In genomic region chr5:173016069-173016455, GRCh38 we compare ENCODE assay signal across 9 cellular contexts. TPM values are rescaled to one million over a fixed set of nuclear protein-coding genes. Genes with fewer than 3 reads are reported as not detected.
DNase-seq lines count a peak whose midpoint lies in the region; ATAC-seq and TF ChIP-seq lines count a peak whose summit lies in the region.
"Had no signal": no experiment of that assay in that cellular context is flagged by ENCODE, and none has a peak within 500 bp of the region (broad histone marks: within the 10 kb centered on the region; RNA-seq: fewer than 3 reads in every experiment).

No MANE protein-coding gene starts in this region.

- no peaks in the 10 kb centered on the region for H3K27me3 Mint-ChIP-seq in dendritic cell treated with granulocyte-macrophage colony-stimulating factor and Interleukin-4, amounts not matched to agents 40 ng/mL and 50 ng/mL, for 4 days
- no peaks in the 10 kb centered on the region for H3K27me3 Mint-ChIP-seq in nephron progenitor cell (ENCODE audit: low read depth, poor library complexity)
- H3K27me3 Mint-ChIP-seq: activated CD4-positive, alpha-beta T cell treated with anti-CD3 and anti-CD28 coated beads, Interleukin-2, amount 10 ng/mL, durations not matched to agents 7 days and 5 days had no signal

- H3K36me3 Mint-ChIP-seq in dendritic cell treated with granulocyte-macrophage colony-stimulating factor and Interleukin-4, amounts not matched to agents 40 ng/mL and 50 ng/mL, for 4 days (ENCODE audit: low read depth) = peaks cover 37% of the 10 kb centered on the region
- peaks cover 41% of the 10 kb centered on the region for H3K36me3 Mint-ChIP-seq in nephron progenitor cell (ENCODE audit: low read depth)

- DNase-seq in right atrium auricular region (ENCODE audit: low spot score) = no peak
- DNase-seq in left ventricle myocardium superior = no peak
- DNase-seq in nephron progenitor cell = no peak
- DNase-seq in uterus = no peak
- DNase-seq in H7 = no peak
- no peak for DNase-seq in HuH-7.5 (ENCODE audit: low spot score)
- DNase-seq: activated CD4-positive, alpha-beta T cell treated with anti-CD3 and anti-CD28 coated beads, Interleukin-2, amount 10 ng/mL, durations not matched to agents 7 days and 5 days had no signal

- H3K4me1 ChIP-seq in right atrium auricular region = peaks cover 0 to 55% of the 10 kb centered on the region in 2 donors
- H3K4me1 ChIP-seq in uterus = no peaks in the 10 kb centered on the region

- H3K4me3 ChIP-seq in right atrium auricular region (no peak overlapping the region), uterus (no peak overlapping the region), H7 (ENCODE audit: insufficient read depth, low read depth, low read length) (no peak overlapping the region)

- H3K36me3 ChIP-seq in right atrium auricular region (peaks cover 11% of the 10 kb centered on the region), uterus (no peaks in the 10 kb centered on the region), H7 (replicated peaks; ENCODE audit: control insufficient read depth, insufficient read depth, low read length) (no peaks in the 10 kb centered on the region)

- no peaks in the 10 kb centered on the region for H3K9me3 Mint-ChIP-seq in dendritic cell treated with granulocyte-macrophage colony-stimulating factor and Interleukin-4, amounts not matched to agents 40 ng/mL and 50 ng/mL, for 4 days
- peaks cover 7% of the 10 kb centered on the region for H3K9me3 Mint-ChIP-seq in nephron progenitor cell
- H3K9me3 Mint-ChIP-seq: activated CD4-positive, alpha-beta T cell treated with anti-CD3 and anti-CD28 coated beads, Interleukin-2, amount 10 ng/mL, durations not matched to agents 7 days and 5 days had no signal

- no peaks in the 10 kb centered on the region for H3K27me3 ChIP-seq in right atrium auricular region
- no peaks in the 10 kb centered on the region for H3K27me3 ChIP-seq in uterus
- no peaks in the 10 kb centered on the region for H3K27me3 ChIP-seq in H7 (ENCODE audit: control insufficient read depth, insufficient read depth, low read length)

- intact Hi-C loops in left ventricle myocardium superior (cut with micrococcal nuclease) (no loop called here), uterus (cut with DNase I; ENCODE audit: low total_unique reads) (no loop called here)
- intact Hi-C loops in dendritic cell treated with granulocyte-macrophage colony-stimulating factor and Interleukin-4, amounts not matched to agents 40 ng/mL and 50 ng/mL, for 4 days (cut with micrococcal nuclease) = no loop called here

- TF ChIP-seq POLR2A in uterus (IDR thresholded peaks at IDR 0.05) = no peak

- no peak for TF ChIP-seq CTCF in right atrium auricular region (IDR thresholded peaks at IDR 0.05)
- TF ChIP-seq CTCF in nephron progenitor cell (IDR thresholded peaks at IDR 0.05) = no peak
- no peak for TF ChIP-seq CTCF in uterus (IDR thresholded peaks at IDR 0.05)

- ATAC-seq in left ventricle myocardium superior (no peak), GM19397 (IDR thresholded peaks at IDR 0.05; ENCODE audit: unreplicated experiment) (no peak)

- H3K27ac Mint-ChIP-seq in dendritic cell treated with granulocyte-macrophage colony-stimulating factor and Interleukin-4, amounts not matched to agents 40 ng/mL and 50 ng/mL, for 4 days = peak overlapping the region; percentile 85
- peak overlapping the region; percentile 96 for H3K27ac Mint-ChIP-seq in nephron progenitor cell
- H3K27ac Mint-ChIP-seq: activated CD4-positive, alpha-beta T cell treated with anti-CD3 and anti-CD28 coated beads, Interleukin-2, amount 10 ng/mL, durations not matched to agents 7 days and 5 days had no signal

- peak overlapping the region; percentile 17 for H3K4me3 Mint-ChIP-seq in dendritic cell treated with granulocyte-macrophage colony-stimulating factor and Interleukin-4, amounts not matched to agents 40 ng/mL and 50 ng/mL, for 4 days
- peak overlapping the region; percentile 31 for H3K4me3 Mint-ChIP-seq in nephron progenitor cell
- H3K4me3 Mint-ChIP-seq: activated CD4-positive, alpha-beta T cell treated with anti-CD3 and anti-CD28 coated beads, Interleukin-2, amount 10 ng/mL, durations not matched to agents 7 days and 5 days had no signal

- no peaks in the 10 kb centered on the region for H3K9me3 ChIP-seq in right atrium auricular region
- H3K9me3 ChIP-seq in uterus = no peaks in the 10 kb centered on the region

- H3K27ac ChIP-seq in right atrium auricular region (peak overlapping the region; percentile 71 to 87), uterus (peak overlapping the region; percentile 36 to 68)

- H3K4me1 Mint-ChIP-seq in dendritic cell treated with granulocyte-macrophage colony-stimulating factor and Interleukin-4, amounts not matched to agents 40 ng/mL and 50 ng/mL, for 4 days (ENCODE audit: low read depth) = peaks cover 68% of the 10 kb centered on the region
- H3K4me1 Mint-ChIP-seq in nephron progenitor cell = peaks cover 22% of the 10 kb centered on the region

RNA-seq across cellular contexts. Expression of gene ATP6V0E1, which starts 32.5 kb away (rescaled TPM):
- total RNA-seq in right atrium auricular region = 100 to 1,000 TPM; 156 to 193 TPM
- total RNA-seq in left ventricle myocardium superior = 153 TPM
- 100 to 1,000 TPM in 3 of 4 donors, 10 to 100 TPM in 1; 75.6 to 159 (median 137) TPM for total RNA-seq in uterus
- total RNA-seq in H7 (2014; rRNA removed; shearing (Covaris generic)) = 73.0 and 113 TPM in 2 replicates

RNA-seq across cellular contexts. Expression of gene CREBRF, which starts 40.1 kb away (rescaled TPM):
- 10 to 100 TPM; 20.9 to 22.5 TPM for total RNA-seq in right atrium auricular region
- total RNA-seq in left ventricle myocardium superior = 28.3 TPM
- 10 to 100 TPM; 19.7 to 40.1 (median 35.2) TPM for total RNA-seq in uterus
- total RNA-seq in H7 (2014; rRNA removed; shearing (Covaris generic)) = 8.7 and 18.1 TPM in 2 replicates

RNA-seq across cellular contexts. Expression of gene RPL26L1, which starts 56.8 kb away (rescaled TPM):
- total RNA-seq in right atrium auricular region (10 to 100 TPM; 21.1 to 30.1 TPM), left ventricle myocardium superior (22.3 TPM), uterus (10 to 100 TPM in 3 of 4 donors, 1 to 10 TPM in 1; 8.7 to 35.3 (median 21.1) TPM)
- 42.7 and 45.9 TPM in 2 replicates for total RNA-seq in H7 (2014; rRNA removed; shearing (Covaris generic))
